ENCODE assay signal across 8 cellular contexts in the genomic region with DNA sequence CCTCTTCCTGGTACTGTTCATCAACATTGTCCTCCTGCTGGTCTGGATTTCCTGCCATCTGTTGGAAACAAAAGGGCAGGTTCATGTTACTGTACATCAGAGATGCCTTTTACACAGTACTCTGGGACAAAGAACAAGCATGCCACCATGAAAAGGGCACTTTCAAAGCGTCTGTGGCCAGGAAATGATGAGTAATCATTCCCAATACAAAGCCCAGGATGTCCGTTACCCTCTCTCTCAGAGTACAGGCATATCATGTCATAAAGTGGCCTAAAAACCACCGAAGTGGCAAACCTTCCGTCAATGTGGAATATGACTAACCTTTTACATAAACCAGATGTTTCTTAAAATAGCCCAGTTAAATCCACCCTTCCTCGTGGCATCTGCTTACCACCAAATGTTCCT.
A peak's percentile ranks its signal among the peaks of the same experiment; 100 is the strongest.
DNase-seq lines count a peak whose midpoint lies in the region; ATAC-seq and TF ChIP-seq lines count a peak whose summit lies in the region.

No MANE protein-coding gene starts in this region.

- ATAC-seq in GM18498 (IDR thresholded peaks at IDR 0.05; ENCODE audit: unreplicated experiment) (peak; percentile 44), HG03469 (IDR thresholded peaks at IDR 0.05; ENCODE audit: unreplicated experiment) (peak; percentile 43)

- H3K4me1 ChIP-seq in SJSA1 (replicated peaks) (peaks cover 19% of the 10 kb centered on the region), subcutaneous abdominal adipose tissue (ENCODE audit: control insufficient read depth in 5 of 5, insufficient read depth in 5 of 5, low read length in 5 of 5) (peaks cover 0 to 9% (median 0%) of the 10 kb centered on the region in 5 donors), esophagus squamous epithelium (peaks cover 0 to 3% (median 0%) of the 10 kb centered on the region in 3 donors)

- H3K27ac ChIP-seq in SJSA1 (peak overlapping the region; percentile 44), subcutaneous abdominal adipose tissue (ENCODE audit: low read depth, low read length) (peak overlapping the region; percentile 11), esophagus squamous epithelium (no peak overlapping the region)

- H3K27me3 ChIP-seq in SJSA1 (replicated peaks) = no peaks in the 10 kb centered on the region
- H3K27me3 ChIP-seq in subcutaneous abdominal adipose tissue (ENCODE audit: control insufficient read depth in 5 of 5, insufficient read depth in 4 of 5, low read length in 5 of 5) = no peaks in the 10 kb centered on the region
- no peaks in the 10 kb centered on the region for H3K27me3 ChIP-seq in esophagus squamous epithelium

- intact Hi-C loops in esophagus squamous epithelium (cut with DNase I) = no loop called here

- H3K36me3 ChIP-seq in SJSA1 (peaks cover 67% of the 10 kb centered on the region), subcutaneous abdominal adipose tissue (ENCODE audit: control insufficient read depth in 5 of 5, insufficient read depth in 5 of 5, low read length in 5 of 5) (peaks cover 51 to 66% (median 60%) of the 10 kb centered on the region in 5 donors), esophagus squamous epithelium (peaks cover 0 to 99% (median 8%) of the 10 kb centered on the region in 3 donors)

- DNase-seq in SJSA1 (ENCODE audit: low read depth in 1 of 2, low spot score in 2 of 2) (peak; percentile 66 to 67), fibroblast of villous mesenchyme (ENCODE audit: low read depth) (peak; percentile 93), NCI-H2227 (lab: John Stamatoyannopoulos, UW; ENCODE audit: unreplicated experiment) (no peak), DMS114 treated with DMSO at 0.1 percent for 48 hours (lab: John Stamatoyannopoulos, UW; ENCODE audit: unreplicated experiment) (no peak), esophagus squamous epithelium (lab: John Stamatoyannopoulos, UW) (no peak)

- TF ChIP-seq CTCF in fibroblast of villous mesenchyme (IDR thresholded peaks at IDR 0.05; ENCODE audit: insufficient read depth, low read depth, low read length) (no peak), esophagus squamous epithelium (IDR thresholded peaks at IDR 0.05) (no peak)

- TF ChIP-seq POLR2A in esophagus squamous epithelium (IDR thresholded peaks at IDR 0.05) = no peak

- no peak overlapping the region for H3K9ac ChIP-seq in subcutaneous abdominal adipose tissue (ENCODE audit: low read length in 5 of 5)

- H3K9me3 ChIP-seq in SJSA1 (replicated peaks) (no peaks in the 10 kb centered on the region), subcutaneous abdominal adipose tissue (ENCODE audit: control insufficient read depth in 5 of 5, low read length in 5 of 5) (no peaks in the 10 kb centered on the region), esophagus squamous epithelium (no peaks in the 10 kb centered on the region)

- H3K4me3 ChIP-seq in SJSA1 (no peak overlapping the region), fibroblast of villous mesenchyme (ENCODE audit: low read depth, low read length) (no peak overlapping the region), subcutaneous abdominal adipose tissue (ENCODE audit: low read depth in 1 of 5, low read length in 5 of 5) (no peak overlapping the region), esophagus squamous epithelium (no peak overlapping the region)

- 35 to 37% methylated on average over 5 of the region's 5 CpGs for WGBS in esophagus squamous epithelium, 2 donors

Comparison
In these comparisons a context has a peak if more than half of its experiments do, and no peak if none do; other contexts are left out.
1. DNase-seq: peak in SJSA1 (2 of 2) and fibroblast of villous mesenchyme (single experiment); none in NCI-H2227 (single experiment), DMS114 treated with DMSO at 0.1 percent for 48 hours (single experiment) and esophagus squamous epithelium (single experiment).
2. H3K27ac ChIP-seq: peak in SJSA1 (single experiment) and subcutaneous abdominal adipose tissue (single experiment); none in esophagus squamous epithelium (0 of 4).